ENCODE assay signal across 26 cellular contexts in the genomic region with DNA sequence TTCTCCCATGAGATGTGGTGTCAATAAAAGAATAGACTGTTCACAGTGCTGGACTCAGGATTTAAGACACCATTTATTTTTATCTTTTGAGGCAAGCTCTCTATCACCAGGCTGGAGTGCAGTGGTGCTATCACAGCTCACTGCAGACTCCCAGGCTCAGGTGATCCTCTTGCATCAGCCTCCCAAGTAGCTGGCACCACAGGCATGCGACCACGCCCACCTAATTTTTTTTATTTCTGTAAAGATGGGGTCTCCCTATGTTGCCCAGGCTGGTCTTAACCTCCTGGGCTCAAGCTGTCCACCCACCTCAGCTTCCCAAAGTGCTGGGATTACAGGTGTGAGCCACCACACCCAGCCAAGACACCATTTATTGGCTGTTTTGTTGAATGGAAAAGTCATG. TPM values are rescaled to one million over a fixed set of nuclear protein-coding genes. Genes with fewer than 3 reads are reported as not detected.
"Had no signal": no experiment of that assay in that cellular context is flagged by ENCODE, and none has a peak within 500 bp of the region (broad histone marks: within the 10 kb centered on the region; RNA-seq: fewer than 3 reads in every experiment).

No MANE protein-coding gene starts in this region.

- DNase-seq: IMR-90, Kasumi-1, MM.1S, NCI-H1092 treated with DMSO at 0.1 percent for 48 hours, NCI-H1417, NCI-H1436 treated with DMSO at 0.1 percent for 48 hours, NCI-H1694, NCI-H187 treated with DMSO at 0.1 percent for 48 hours, NCI-H2029 treated with DMSO at 0.1 percent for 48 hours, NCI-H2171, NCI-H226, NCI-H446, NCI-H510A, NCI-H524 treated with DMSO at 0.1 percent for 48 hours, NCI-H69, NCI-H774, PC-3, Peyer's patch, SHP77 treated with DMSO at 0.1 percent for 48 hours, SJCRH30 had no signal

- H3K4me2 ChIP-seq: KMS-11 had no signal

- ATAC-seq: HepG2, PC-3, Right ventricle myocardium inferior, SK-N-SH treated with all-trans-retinoic acid at 6 μM for 48 hours had no signal

- H3K9me3 ChIP-seq: Peyer's patch, SJCRH30 had no signal

- FAIRE-seq: HepG2 had no signal

- H3K27me3 ChIP-seq: Peyer's patch, SJCRH30 had no signal

- H3K9ac ChIP-seq: KMS-11 had no signal

- H3K4me1 ChIP-seq: Peyer's patch had no signal

- H3K27ac ChIP-seq: KMS-11, Peyer's patch, SJCRH30 had no signal

- H3K4me3 ChIP-seq: Peyer's patch, SJCRH30 had no signal

RNA-seq across cellular contexts. Expression of gene MYO15A, which starts 39.5 kb away (rescaled TPM):
- total RNA-seq: HT1080, M059J had no signal
